ENCODE assay signal across 8 cellular contexts in genomic region chr17:81509048-81509686, GRCh38. TPM values are rescaled to one million over a fixed set of nuclear protein-coding genes. Genes with fewer than 3 reads are reported as not detected.
DNase-seq lines count a peak whose midpoint lies in the region; ATAC-seq, FAIRE-seq and TF ChIP-seq lines count a peak whose summit lies in the region.

No MANE protein-coding gene starts in this region.

- H3F3A ChIP-seq in OCI-LY1 (ENCODE audit: insufficient read depth, low read length): peaks cover 31% of the 10 kb centered on the region

- H3K36me3 ChIP-seq in OCI-LY1 (ENCODE audit: insufficient read depth, low read length): peaks cover 42% of the 10 kb centered on the region
- H3K36me3 ChIP-seq in mucosa of stomach (ENCODE audit: control insufficient read depth, insufficient read depth, low read length): peaks cover 28% of the 10 kb centered on the region

- H3K4me2 ChIP-seq in OCI-LY1 (ENCODE audit: low read length): peak overlapping the region; percentile 78

- DNase-seq in GM12891 (ENCODE audit: insufficient read length, low spot score) (no peak), cardiac fibroblast (ENCODE audit: low read depth in 2 of 2) (peak in 1 of 2 donors; percentile 51), cerebellum (ENCODE audit: low spot score) (no peak)

- no peak for ATAC-seq in GM21367 (IDR thresholded peaks at IDR 0.05; ENCODE audit: unreplicated experiment)
- no peak for ATAC-seq in HG03460 (IDR thresholded peaks at IDR 0.05; ENCODE audit: unreplicated experiment)
- ATAC-seq in HG02642 (IDR thresholded peaks at IDR 0.05; ENCODE audit: poor library complexity, unreplicated experiment): no peak

- peak overlapping the region; percentile 35 for H3K27ac ChIP-seq in OCI-LY1 (ENCODE audit: low read depth, low read length, poor library complexity, severe bottlenecking)

- peaks cover 6% of the 10 kb centered on the region; the same call in 1 of the 2 replicates for H3K79me2 ChIP-seq in OCI-LY1 (ENCODE audit: insufficient read depth, low read length)

- TF ChIP-seq POLR2A in GM12891 (IDR thresholded peaks at IDR 0.05; ENCODE audit: low read depth, low read length): peak; percentile 81

- peaks cover 37% of the 10 kb centered on the region for H3K4me1 ChIP-seq in OCI-LY1 (ENCODE audit: insufficient read depth, low read length, severe bottlenecking)
- H3K4me1 ChIP-seq in mucosa of stomach (ENCODE audit: control insufficient read depth, insufficient read depth, low read length): peaks cover 10% of the 10 kb centered on the region

- no peaks in the 10 kb centered on the region for H4K20me1 ChIP-seq in OCI-LY1 (ENCODE audit: insufficient read depth, low read length)

- H2AFZ ChIP-seq in OCI-LY1 (ENCODE audit: low read length): no peak overlapping the region

- H3K9me3 ChIP-seq in OCI-LY1 (ENCODE audit: low read length) (no peaks in the 10 kb centered on the region), mucosa of stomach (ENCODE audit: control insufficient read depth, low read length) (no peaks in the 10 kb centered on the region)

- FAIRE-seq in GM12891 (lab: Jason Lieb, UNC): peak; percentile 50

- H3K9ac ChIP-seq in OCI-LY1 (ENCODE audit: low read length): peak overlapping the region; percentile 98; the same call in 1 of the 2 replicates
- peak overlapping the region; percentile 96 for H3K9ac ChIP-seq in mucosa of stomach (ENCODE audit: low read length)

- TF ChIP-seq CTCF in OCI-LY1 (IDR thresholded peaks at IDR 0.05; ENCODE audit: low read length) (no peak), cardiac fibroblast (IDR thresholded peaks at IDR 0.05; ENCODE audit: low read depth, low read length) (no peak)

- H3K27me3 ChIP-seq in OCI-LY1 (ENCODE audit: insufficient read depth, low read length) (no peaks in the 10 kb centered on the region), mucosa of stomach (ENCODE audit: control insufficient read depth, insufficient read depth, low read length) (no peaks in the 10 kb centered on the region)

- peak overlapping the region; percentile 99 for H3K4me3 ChIP-seq in OCI-LY1 (ENCODE audit: low read depth, low read length, poor library complexity, severe bottlenecking)
- H3K4me3 ChIP-seq in cardiac fibroblast (replicated peaks in 1 of 2; ENCODE audit: low read depth in 2 of 2, low read length in 2 of 2): peak overlapping the region; percentile 86 to 91
- peak overlapping the region; percentile 92 for H3K4me3 ChIP-seq in mucosa of stomach (ENCODE audit: low read length)

- H3K9me2 ChIP-seq in OCI-LY1 (ENCODE audit: low read depth, low read length): no peaks in the 10 kb centered on the region

TF ChIP-seq in GM12891, 5 proteins besides CTCF, POLR2A, EP300 and RAD21:
- peak; percentile 84; the same call in 1 of the 2 replicates for TF ChIP-seq POU2F2 (IDR thresholded peaks at IDR 0.05; ENCODE audit: low read depth, low read length)
- TF ChIP-seq PAX5 (IDR thresholded peaks at IDR 0.05; ENCODE audit: insufficient read depth, low read length, severe bottlenecking): no peak
- TF ChIP-seq TAF1 (IDR thresholded peaks at IDR 0.05; ENCODE audit: low read depth, low read length): 0 out of 2 replicates have a peak, but pooled peaks have one; percentile 4
- peak; percentile 78 for TF ChIP-seq POLR2AphosphoS5 (IDR thresholded peaks at IDR 0.05; ENCODE audit: low read depth, low read length)

RNA-seq across cellular contexts. Expression of gene ACTG1, which starts 3.4 kb away (rescaled TPM):
- polyA plus RNA-seq in GM12891 (2012; ENCODE audit: low read depth, missing spikeins): 3,652 TPM
- 4,386 TPM for total RNA-seq in cerebellum

RNA-seq across cellular contexts. Expression of gene FSCN2, which starts 19.0 kb away (rescaled TPM):
- 1.5 TPM for polyA plus RNA-seq in GM12891 (2012; ENCODE audit: low read depth, missing spikeins)
- 4.0 TPM for total RNA-seq in cerebellum

RNA-seq across cellular contexts. Expression of gene FAAP100, which starts 43.0 kb away (rescaled TPM):
- 12.7 TPM for polyA plus RNA-seq in GM12891 (2012; ENCODE audit: low read depth, missing spikeins)
- total RNA-seq in cerebellum: 25.8 TPM
